Comparison of ENCODE assay signal across 11 cellular contexts in genomic region chr3:15384510-15385237, GRCh38. TPM values are rescaled to one million over a fixed set of nuclear protein-coding genes. Genes with fewer than 3 reads are reported as not detected.
DNase-seq lines count a peak whose midpoint lies in the region; ATAC-seq, FAIRE-seq and TF ChIP-seq lines count a peak whose summit lies in the region.
"Had no signal": no experiment of that assay in that cellular context is flagged by ENCODE, and none has a peak within 500 bp of the region (broad histone marks: within the 10 kb centered on the region; RNA-seq: fewer than 3 reads in every experiment).

No MANE protein-coding gene starts in this region.

- DNase-seq in GM12892 (ENCODE audit: insufficient read length), result no peak
- no peak for DNase-seq in central memory CD8-positive, alpha-beta T cell (ENCODE audit: low spot score in 2 of 2)
- no peak for DNase-seq in stimulated activated CD4-positive, alpha-beta T cell treated with anti-CD3 and anti-CD28 coated beads, Interleukin-2, amount 100 ng/mL, for 24 hours
- DNase-seq in activated CD4-positive, alpha-beta T cell treated with anti-CD3 and anti-CD28 coated beads for 48 hours, result no peak
- no peak for DNase-seq in stimulated activated naive CD8-positive, alpha-beta T cell treated with anti-CD3 and anti-CD28 coated beads, Interleukin-15, amount 100 ng/mL, for 72 hours
- DNase-seq in activated CD4-positive, alpha-beta T cell treated with anti-CD3 and anti-CD28 coated beads, Interleukin-2, amount 50 U/mL, for 48 hours, result no peak
- DNase-seq: activated CD4-positive, alpha-beta T cell treated with anti-CD3 and anti-CD28 coated beads for 4 hours; heart right ventricle had no signal

- no peak overlapping the region for H3K4me3 Mint-ChIP-seq in central memory CD8-positive, alpha-beta T cell
- no peak overlapping the region for H3K4me3 Mint-ChIP-seq in stimulated activated naive CD8-positive, alpha-beta T cell treated with anti-CD3 and anti-CD28 coated beads, Interleukin-15, amount 100 ng/mL, for 72 hours
- H3K4me3 Mint-ChIP-seq: brain had no signal

- peak overlapping the region; percentile 32 for H3K27ac Mint-ChIP-seq in central memory CD8-positive, alpha-beta T cell (ENCODE audit: low read depth)
- no peak overlapping the region for H3K27ac Mint-ChIP-seq in stimulated activated naive CD8-positive, alpha-beta T cell treated with anti-CD3 and anti-CD28 coated beads, Interleukin-15, amount 100 ng/mL, for 72 hours
- H3K27ac Mint-ChIP-seq: brain had no signal

- H3K27me3 Mint-ChIP-seq in central memory CD8-positive, alpha-beta T cell, result no peaks in the 10 kb centered on the region
- H3K27me3 Mint-ChIP-seq in stimulated activated naive CD8-positive, alpha-beta T cell treated with anti-CD3 and anti-CD28 coated beads, Interleukin-15, amount 100 ng/mL, for 72 hours, result no peaks in the 10 kb centered on the region

- peak; percentile 88 for ATAC-seq in GM21390 (IDR thresholded peaks at IDR 0.05; ENCODE audit: unreplicated experiment)
- peak; percentile 76 for ATAC-seq in HG03135 (IDR thresholded peaks at IDR 0.05; ENCODE audit: unreplicated experiment)
- ATAC-seq in central memory CD8-positive, alpha-beta T cell (replicated peaks; ENCODE audit: extremely low read depth, poor library complexity, severe bottlenecking), result no peak
- no peak for ATAC-seq in stimulated activated naive CD8-positive, alpha-beta T cell treated with anti-CD3 and anti-CD28 coated beads, Interleukin-15, amount 100 ng/mL, for 72 hours
- ATAC-seq: heart right ventricle had no signal

- no peaks in the 10 kb centered on the region for H3K9me3 Mint-ChIP-seq in central memory CD8-positive, alpha-beta T cell
- peaks cover 0 to 4% of the 10 kb centered on the region in 2 donors for H3K9me3 Mint-ChIP-seq in stimulated activated naive CD8-positive, alpha-beta T cell treated with anti-CD3 and anti-CD28 coated beads, Interleukin-15, amount 100 ng/mL, for 72 hours

- peak; percentile 54 for FAIRE-seq in GM12892 (lab: Jason Lieb, UNC)

- H3K36me3 Mint-ChIP-seq in central memory CD8-positive, alpha-beta T cell (ENCODE audit: insufficient read depth), result no peaks in the 10 kb centered on the region

- peaks cover 7% of the 10 kb centered on the region for H3K4me1 Mint-ChIP-seq in central memory CD8-positive, alpha-beta T cell
- H3K4me1 Mint-ChIP-seq in stimulated activated naive CD8-positive, alpha-beta T cell treated with anti-CD3 and anti-CD28 coated beads, Interleukin-15, amount 100 ng/mL, for 72 hours, result no peaks in the 10 kb centered on the region
- H3K4me1 Mint-ChIP-seq: brain had no signal

- TF ChIP-seq POLR2A in GM12892 (IDR thresholded peaks at IDR 0.05; ENCODE audit: low read depth, low read length), result no peak

RNA-seq across cellular contexts. Expression of gene METTL6, which starts 42.7 kb away (rescaled TPM):
- polyA plus RNA-seq in GM12892 (2012; ENCODE audit: missing spikeins), result 14.8 TPM

RNA-seq across cellular contexts. Expression of gene EAF1, which starts 42.7 kb away (rescaled TPM):
- polyA plus RNA-seq in GM12892 (2012; ENCODE audit: missing spikeins), result 11.3 TPM

RNA-seq across cellular contexts. Expression of gene SH3BP5, which starts 52.3 kb away (rescaled TPM):
- 25.2 TPM for polyA plus RNA-seq in GM12892 (2012; ENCODE audit: missing spikeins)

Comparison
In these comparisons a context has a peak if more than half of its experiments do, and no peak if none do; other contexts are left out.
1. ATAC-seq: peak in GM21390 (single experiment) and HG03135 (single experiment); none in central memory CD8-positive, alpha-beta T cell (single experiment) and stimulated activated naive CD8-positive, alpha-beta T cell treated with anti-CD3 and anti-CD28 coated beads, Interleukin-15, amount 100 ng/mL, for 72 hours (single experiment).